In the genomic region with DNA sequence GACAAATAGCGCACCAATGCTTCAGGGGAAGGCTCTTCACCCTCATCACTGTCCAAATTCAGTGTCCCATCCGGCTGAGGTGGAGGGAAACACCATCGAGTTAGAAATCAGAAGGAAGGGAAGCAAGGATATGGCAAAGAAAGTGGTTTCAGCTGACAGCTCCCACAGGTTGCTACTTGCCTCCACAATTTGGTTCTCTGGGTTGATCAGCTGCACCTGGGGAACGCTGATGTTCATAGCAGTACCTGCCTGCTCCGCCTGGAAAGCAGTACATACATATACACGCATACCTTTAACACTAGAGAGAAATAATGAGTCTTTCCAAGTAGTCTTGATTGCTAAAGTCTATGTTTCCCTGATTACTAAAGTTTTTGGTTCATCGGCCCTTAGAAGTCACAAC, we compare ENCODE assay signal across 23 cellular contexts. TPM values are rescaled to one million over a fixed set of nuclear protein-coding genes. Genes with fewer than 3 reads are reported as not detected.
DNase-seq lines count a peak whose midpoint lies in the region; ATAC-seq and TF ChIP-seq lines count a peak whose summit lies in the region.
"Had no signal": no experiment of that assay in that cellular context is flagged by ENCODE, and none has a peak within 500 bp of the region (broad histone marks: within the 10 kb centered on the region; RNA-seq: fewer than 3 reads in every experiment).

No MANE protein-coding gene starts in this region.

- no peak for DNase-seq in CD4-positive, alpha-beta memory T cell
- no peak for DNase-seq in GM23338 (ENCODE audit: low spot score)
- DNase-seq in endodermal cell: no peak
- DNase-seq in mesenchymal stem cell: no peak
- no peak for DNase-seq in activated effector memory CD4-positive, alpha-beta T cell treated with Interleukin-2 at 50 U/mL for 16 hours
- DNase-seq: DMS53, MM.1S, NCI-H2029, NCI-H446, NCI-H524 treated with DMSO at 0.1 percent for 48 hours, NCI-H774, SK-N-SH had no signal

- ATAC-seq in GM23338 (no peak), GM19452 (IDR thresholded peaks at IDR 0.05; ENCODE audit: unreplicated experiment) (no peak), GM18861 (IDR thresholded peaks at IDR 0.05; ENCODE audit: unreplicated experiment) (no peak)
- ATAC-seq: GM12878, HCT116 had no signal

- peak overlapping the region; percentile 52 for H2BK120ac ChIP-seq in mesenchymal stem cell (ENCODE audit: low read depth, low read length)

- no peak overlapping the region for H2BK5ac ChIP-seq in mesenchymal stem cell (ENCODE audit: low read depth, low read length, poor library complexity, severe bottlenecking)

- no peak overlapping the region for H3K23ac ChIP-seq in mesenchymal stem cell (ENCODE audit: low read length in 2 of 2)

- no peaks in the 10 kb centered on the region for H3K27me3 Mint-ChIP-seq in CD4-positive, alpha-beta memory T cell
- H3K27me3 Mint-ChIP-seq in GM23338 (ENCODE audit: insufficient read depth, low read depth, poor library complexity) (no peaks in the 10 kb centered on the region), endodermal cell (ENCODE audit: insufficient read depth) (no peaks in the 10 kb centered on the region)
- H3K27me3 Mint-ChIP-seq: IgD-negative memory B cell had no signal

- peaks cover 50 to 71% of the 10 kb centered on the region in 2 donors for H3K36me3 Mint-ChIP-seq in CD4-positive, alpha-beta memory T cell
- H3K36me3 Mint-ChIP-seq in GM23338 (ENCODE audit: low read depth) (peaks cover 11% of the 10 kb centered on the region; the same call in 2 of the 3 replicates), endodermal cell (ENCODE audit: low read depth) (peaks cover 48% of the 10 kb centered on the region)

- no peak overlapping the region for H3K4me2 ChIP-seq in GM23338
- H3K4me2 ChIP-seq in mesenchymal stem cell (ENCODE audit: low read length, poor library complexity, severe bottlenecking): no peak overlapping the region
- H3K4me2 ChIP-seq: KMS-11, SK-N-SH had no signal

- H3K4me1 ChIP-seq in CD4-positive, alpha-beta memory T cell (ENCODE audit: insufficient read depth, low read length): no peaks in the 10 kb centered on the region
- H3K4me1 ChIP-seq in GM23338 (ENCODE audit: insufficient read depth) (no peaks in the 10 kb centered on the region; the same call in 1 of the 2 replicates), endodermal cell (ENCODE audit: control insufficient read depth, insufficient read depth, low read length) (no peaks in the 10 kb centered on the region), mesenchymal stem cell (ENCODE audit: control insufficient read depth, insufficient read depth, low read depth, low read length) (no peaks in the 10 kb centered on the region)

- no peak overlapping the region for H2AK5ac ChIP-seq in mesenchymal stem cell (ENCODE audit: low read length, severe bottlenecking)

- H3K4me1 Mint-ChIP-seq in CD4-positive, alpha-beta memory T cell: peaks cover 4 to 14% (median 12%) of the 10 kb centered on the region in 4 donors
- peaks cover 3% of the 10 kb centered on the region; the same call in 2 of the 3 replicates for H3K4me1 Mint-ChIP-seq in GM23338
- H3K4me1 Mint-ChIP-seq in endodermal cell: no peaks in the 10 kb centered on the region

- peak overlapping the region in 5 of 7 donors; percentile 15 to 55 (median 26) for H3K27ac Mint-ChIP-seq in CD4-positive, alpha-beta memory T cell
- H3K27ac Mint-ChIP-seq in GM23338 (no peak overlapping the region), endodermal cell (peak overlapping the region; percentile 28)

- no peaks in the 10 kb centered on the region for H3K9me2 ChIP-seq in GM23338 (ENCODE audit: insufficient read depth)
- H3K9me2 ChIP-seq: SK-N-SH had no signal

- peak overlapping the region in 1 of 2 experiments; percentile 59 for H3K18ac ChIP-seq in mesenchymal stem cell (ENCODE audit: low read depth in 1 of 2, low read length in 2 of 2)

- H3K9ac ChIP-seq in endodermal cell (ENCODE audit: extremely low read depth, low read length, poor library complexity, severe bottlenecking) (no peak overlapping the region), mesenchymal stem cell (ENCODE audit: low read length) (no peak overlapping the region)
- H3K9ac ChIP-seq: KMS-11, SK-N-SH had no signal

- peak overlapping the region; percentile 76 for H4K8ac ChIP-seq in mesenchymal stem cell (ENCODE audit: low read length)

- peaks cover 0 to 2% (median 0%) of the 10 kb centered on the region in 8 donors for H3K9me3 Mint-ChIP-seq in CD4-positive, alpha-beta memory T cell
- no peaks in the 10 kb centered on the region for H3K9me3 Mint-ChIP-seq in GM23338
- no peaks in the 10 kb centered on the region for H3K9me3 Mint-ChIP-seq in endodermal cell
- H3K9me3 Mint-ChIP-seq: IgD-negative memory B cell had no signal

- POLR2A ChIA-PET in CD4-positive, alpha-beta memory T cell (lab: Charles Lee; ENCODE audit: partially characterized antibody): no interaction called here

- intact Hi-C loops in CD4-positive, alpha-beta memory T cell (cut with micrococcal nuclease): no loop called here

- no peaks in the 10 kb centered on the region for H3F3A ChIP-seq in GM23338 (replicated peaks; ENCODE audit: low read depth)

- H3K4me3 Mint-ChIP-seq in CD4-positive, alpha-beta memory T cell: no peak overlapping the region
- no peak overlapping the region for H3K4me3 Mint-ChIP-seq in GM23338
- no peak overlapping the region for H3K4me3 Mint-ChIP-seq in endodermal cell
- H3K4me3 Mint-ChIP-seq: IgD-negative memory B cell had no signal

- no peak overlapping the region for H2AFZ ChIP-seq in GM23338
- no peak overlapping the region for H2AFZ ChIP-seq in mesenchymal stem cell (ENCODE audit: low read depth, low read length)

- H4K20me1 ChIP-seq in GM23338 (replicated peaks; ENCODE audit: insufficient read depth): no peaks in the 10 kb centered on the region; the same call in 1 of the 2 replicates

- TF ChIP-seq CTCF in GM23338 (conservative IDR thresholded peaks at IDR 0.05; ENCODE audit: low read depth in 2 of 2) (no peak), endodermal cell (conservative IDR thresholded peaks at IDR 0.05) (no peak)

- H3K4me3 ChIP-seq in CD4-positive, alpha-beta memory T cell (ENCODE audit: low read length in 2 of 2): no peak overlapping the region
- no peak overlapping the region for H3K4me3 ChIP-seq in GM23338
- H3K4me3 ChIP-seq in endodermal cell (ENCODE audit: low read length): no peak overlapping the region
- H3K4me3 ChIP-seq in mesenchymal stem cell (ENCODE audit: insufficient read depth in 1 of 2, low read depth in 1 of 2, low read length in 2 of 2): no peak overlapping the region
- H3K4me3 ChIP-seq: GM12878 had no signal

- H2BK15ac ChIP-seq in mesenchymal stem cell (ENCODE audit: low read depth, poor library complexity, severe bottlenecking): peak overlapping the region; percentile 63

- H3K79me2 ChIP-seq in GM23338 (replicated peaks; ENCODE audit: insufficient read depth): no peaks in the 10 kb centered on the region

- H3K9me3 ChIP-seq in CD4-positive, alpha-beta memory T cell (ENCODE audit: control insufficient read depth in 1 of 2, low read length in 2 of 2): no peaks in the 10 kb centered on the region
- H3K9me3 ChIP-seq in endodermal cell (ENCODE audit: control insufficient read depth, low read length): no peaks in the 10 kb centered on the region
- H3K9me3 ChIP-seq in mesenchymal stem cell (ENCODE audit: control insufficient read depth, low read length): no peaks in the 10 kb centered on the region
- H3K9me3 ChIP-seq: SK-N-SH had no signal

- H3K4ac ChIP-seq in mesenchymal stem cell (ENCODE audit: low read depth in 1 of 2, low read length in 2 of 2): no peak overlapping the region

- H2BK12ac ChIP-seq in mesenchymal stem cell (ENCODE audit: low read length in 2 of 2): no peak overlapping the region

- H3K79me1 ChIP-seq in mesenchymal stem cell (replicated peaks; ENCODE audit: low read length, poor library complexity, severe bottlenecking): peaks cover 6% of the 10 kb centered on the region

- WGBS in endodermal cell (ENCODE audit: insufficient coverage in 1 of 2, insufficient read length in 1 of 2), 2 experiments: 97 to 98% methylated on average over 6 to 7 of the region's 7 CpGs
- WGBS in mesenchymal stem cell: 100% methylated on average over 6 of the region's 7 CpGs

- H3K14ac ChIP-seq in mesenchymal stem cell (ENCODE audit: low read length in 2 of 2): no peak overlapping the region

- peaks cover 49% of the 10 kb centered on the region for H3K36me3 ChIP-seq in CD4-positive, alpha-beta memory T cell (ENCODE audit: insufficient read depth, low read length)
- H3K36me3 ChIP-seq in GM23338 (ENCODE audit: insufficient read depth): no peaks in the 10 kb centered on the region
- H3K36me3 ChIP-seq in endodermal cell (ENCODE audit: control insufficient read depth, insufficient read depth, low read length): peaks cover 66% of the 10 kb centered on the region
- peaks cover 12 to 50% of the 10 kb centered on the region in 2 experiments for H3K36me3 ChIP-seq in mesenchymal stem cell (ENCODE audit: control insufficient read depth in 1 of 2, insufficient read depth in 2 of 2, low read depth in 1 of 2, low read length in 2 of 2)

- no peaks in the 10 kb centered on the region for H3K27me3 ChIP-seq in CD4-positive, alpha-beta memory T cell (ENCODE audit: insufficient read depth, low read length)
- H3K27me3 ChIP-seq in GM23338 (ENCODE audit: insufficient read depth): no peaks in the 10 kb centered on the region
- H3K27me3 ChIP-seq in endodermal cell (ENCODE audit: control insufficient read depth, insufficient read depth, low read length, poor library complexity, severe bottlenecking): no peaks in the 10 kb centered on the region
- no peaks in the 10 kb centered on the region for H3K27me3 ChIP-seq in mesenchymal stem cell (ENCODE audit: control insufficient read depth in 1 of 2, insufficient read depth in 1 of 2, low read length in 2 of 2)

- no peak overlapping the region for H3K27ac ChIP-seq in CD4-positive, alpha-beta memory T cell (ENCODE audit: low read depth, low read length)
- H3K27ac ChIP-seq in GM23338 (ENCODE audit: low read depth): 0 out of 2 replicates have a peak overlapping the region, but pooled peaks have one; percentile 19
- no peak overlapping the region for H3K27ac ChIP-seq in endodermal cell (ENCODE audit: low read depth, low read length)
- H3K27ac ChIP-seq in mesenchymal stem cell (ENCODE audit: low read length, poor library complexity, severe bottlenecking): no peak overlapping the region
- H3K27ac ChIP-seq: C4-2B, HL-60, KMS-11 had no signal

- peak overlapping the region; percentile 78 for H4K91ac ChIP-seq in mesenchymal stem cell (ENCODE audit: low read length)

- CTCF ChIA-PET in CD4-positive, alpha-beta memory T cell (lab: Charles Lee; ENCODE audit: partially characterized antibody): interaction anchor here (8.8 kb wide), 1 partner anchor 232 kb away, joined by 155 read pairs; no protein-coding TSS in a partner anchor

RNA-seq across cellular contexts. Expression of gene APOA1, which starts 37.8 kb away (rescaled TPM):
- under 1 TPM in 1 of 2 experiments, not detected in 1; 0.75 TPM for total RNA-seq in CD4-positive, alpha-beta memory T cell
- polyA plus RNA-seq in CD4-positive, alpha-beta memory T cell: under 1 TPM in 1 of 2 donors, not detected in 1; 0.50 TPM
- not detected in 2 replicates for total RNA-seq in GM23338 (2014; rRNA removed; shearing (Covaris generic))
- polyA plus RNA-seq in GM23338 (2016; fragmentation: Nextera tagmentation; extraction: Ambion mirVana): 0.60 and 1.2 TPM in 2 replicates
- 100 to 1,000 TPM in 1 of 2 donors, 10 to 100 TPM in 1; 91.8 to 120 TPM for total RNA-seq in endodermal cell
- 75.6 TPM for polyA plus RNA-seq in endodermal cell (2013, experiment 1 of 2)
- 63.3 TPM for polyA plus RNA-seq in endodermal cell (2013, experiment 2 of 2)
- polyA plus RNA-seq in mesenchymal stem cell (2013, experiment 1 of 2): not detected
- not detected for polyA plus RNA-seq in mesenchymal stem cell (2013, experiment 2 of 2)
- polyA plus RNA-seq: IgD-negative memory B cell had no signal

RNA-seq across cellular contexts. Expression of gene APOC3, which starts 45.5 kb away (rescaled TPM):
- not detected for total RNA-seq in CD4-positive, alpha-beta memory T cell
- polyA plus RNA-seq in CD4-positive, alpha-beta memory T cell: not detected
- not detected in 2 replicates for total RNA-seq in GM23338 (2014; rRNA removed; shearing (Covaris generic))
- not detected in 2 replicates for polyA plus RNA-seq in GM23338 (2016; fragmentation: Nextera tagmentation; extraction: Ambion mirVana)
- not detected for total RNA-seq in endodermal cell
- not detected for polyA plus RNA-seq in endodermal cell (2013, experiment 1 of 2)
- polyA plus RNA-seq in endodermal cell (2013, experiment 2 of 2): not detected
- polyA plus RNA-seq in mesenchymal stem cell (2013, experiment 1 of 2): not detected
- polyA plus RNA-seq in mesenchymal stem cell (2013, experiment 2 of 2): not detected
- total RNA-seq: A673, Daoy, H4 had no signal
- polyA plus RNA-seq: GM12878, IgD-negative memory B cell, SK-N-SH had no signal

RNA-seq across cellular contexts. Expression of gene APOA4, which starts 52.1 kb away (rescaled TPM):
- total RNA-seq in CD4-positive, alpha-beta memory T cell: not detected
- not detected for polyA plus RNA-seq in CD4-positive, alpha-beta memory T cell
- total RNA-seq in GM23338 (2014; rRNA removed; shearing (Covaris generic)): not detected in 2 replicates
- polyA plus RNA-seq in GM23338 (2016; fragmentation: Nextera tagmentation; extraction: Ambion mirVana): not detected in 2 replicates
- under 1 TPM; 0.35 to 0.38 TPM for total RNA-seq in endodermal cell
- polyA plus RNA-seq in endodermal cell (2013, experiment 1 of 2): 0.64 TPM
- polyA plus RNA-seq in endodermal cell (2013, experiment 2 of 2): 0.62 TPM
- polyA plus RNA-seq in mesenchymal stem cell (2013, experiment 1 of 2): not detected
- not detected for polyA plus RNA-seq in mesenchymal stem cell (2013, experiment 2 of 2)
- total RNA-seq: A673, Daoy, GM12878, H4 had no signal
- polyA plus RNA-seq: GM12878, IgD-negative memory B cell, SK-N-SH had no signal

Comparison
In these comparisons a context has a peak if more than half of its experiments do, and no peak if none do; other contexts are left out.
1. RNA of gene APOA1, which starts 37.8 kb away (total RNA-seq): 91.8 to 120 TPM in endodermal cell; 0.75 TPM in CD4-positive, alpha-beta memory T cell and not detected in GM23338; every median in the first group is over 10 times any median in the second.